ENCODE assay signal across 1 cellular context in genomic region chr22:46833228-46833627, GRCh38.
TF ChIP-seq lines count a peak whose summit lies in the region.

No MANE protein-coding gene starts in this region.

TF ChIP-seq in A549, 52 proteins besides CTCF, POLR2A, EP300 and RAD21 (continued from another document):
- TF ChIP-seq BCL3 (IDR thresholded peaks at IDR 0.05) (no peak), MAX (IDR thresholded peaks at IDR 0.05) (no peak), EHMT2 (IDR thresholded peaks at IDR 0.05; ENCODE audit: low read depth) (no peak), NFE2L2 (conservative IDR thresholded peaks at IDR 0.05; ENCODE audit: low read length) (no peak), ZNF302 (CRISPR knock-in tag; IDR thresholded peaks at IDR 0.05) (no peak)
